Comparison of ENCODE assay signal across 10 cellular contexts in the genomic region with DNA sequence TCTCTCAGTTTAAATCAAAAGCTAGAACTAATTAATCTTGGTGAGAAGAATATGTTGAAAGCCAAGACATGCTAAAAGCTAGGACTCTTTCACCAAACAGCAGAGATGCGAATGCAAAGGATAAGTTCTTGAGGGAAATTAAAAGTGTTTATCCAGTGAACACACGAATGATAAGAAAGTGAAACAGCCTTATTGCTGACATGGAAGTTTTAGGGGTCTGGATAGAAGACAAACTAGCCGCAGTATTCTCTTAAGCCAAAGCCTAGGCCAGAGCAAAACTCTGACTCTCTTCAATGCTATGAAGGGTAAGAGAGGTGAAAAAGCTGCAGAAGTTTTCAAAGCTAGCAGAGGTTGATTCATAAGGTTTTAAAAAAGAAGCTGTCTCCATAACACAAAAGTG.
"Had no signal": no experiment of that assay in that cellular context is flagged by ENCODE, and none has a peak within 500 bp of the region (broad histone marks: within the 10 kb centered on the region; RNA-seq: fewer than 3 reads in every experiment).

No MANE protein-coding gene starts in this region.

- H3K9me3 ChIP-seq: HAP-1 had no signal

- H3K27ac Mint-ChIP-seq: HFFc6 had no signal

- FAIRE-seq: HTR-8/SVneo had no signal

- H3K9me3 Mint-ChIP-seq: HFFc6 had no signal

- H3K36me3 ChIP-seq: HAP-1 had no signal

- H2AFZ ChIP-seq: GM23248 had no signal

- DNase-seq: GM23248, GOT3, H7, HFFc6, Karpas-422, KBM-7 had no signal

- H3K4me3 Mint-ChIP-seq: HFFc6 had no signal

- H3K4me2 ChIP-seq: KMS-11 had no signal

- H3K4me1 ChIP-seq: HAP-1 had no signal

- H3K4me3 ChIP-seq: GM23248, HAP-1 had no signal

- ATAC-seq: HCT116 had no signal

- H3K9ac ChIP-seq: GM23248, KMS-11 had no signal

- H3K27ac ChIP-seq: GM23248, KMS-11 had no signal
